Comparison of ENCODE assay signal across 9 cellular contexts in genomic region chr7:29106128-29106988, GRCh38. TPM values are rescaled to one million over a fixed set of nuclear protein-coding genes. Genes with fewer than 3 reads are reported as not detected.
A peak's percentile ranks its signal among the peaks of the same experiment; 100 is the strongest.
DNase-seq lines count a peak whose midpoint lies in the region; ATAC-seq and TF ChIP-seq lines count a peak whose summit lies in the region.
"Had no signal": no experiment of that assay in that cellular context is flagged by ENCODE, and none has a peak within 500 bp of the region (broad histone marks: within the 10 kb centered on the region; RNA-seq: fewer than 3 reads in every experiment).

No MANE protein-coding gene starts in this region.

- no peak overlapping the region for H3K4me2 ChIP-seq in trophoblast cell (ENCODE audit: low read length)

- no peak overlapping the region for H3K27ac ChIP-seq in trophoblast cell (ENCODE audit: low read depth, low read length)

- peak overlapping the region; percentile 51 for H4K8ac ChIP-seq in trophoblast cell (ENCODE audit: low read depth, low read length)

- peak overlapping the region; percentile 65 for H2BK12ac ChIP-seq in trophoblast cell (ENCODE audit: low read length)

- CTCF ChIA-PET in activated CD8-positive, alpha-beta T cell treated with anti-CD3 and anti-CD28 coated beads for 36 hours (lab: Charles Lee), result interaction anchor here (0.6 to 16.3 kb wide), 30 partner anchors 9 to 447 kb away, joined by 3 to 331 read pairs (median 4); partner anchors contain the start of gene TRIL

- H3K36me3 ChIP-seq in trophoblast cell (ENCODE audit: control insufficient read depth in 1 of 2, insufficient read depth in 2 of 2, low read length in 2 of 2), result peaks cover 3 to 6% of the 10 kb centered on the region in 2 experiments

- peak overlapping the region; percentile 16 for H3K18ac ChIP-seq in trophoblast cell (ENCODE audit: low read length)

- H3K14ac ChIP-seq in trophoblast cell (ENCODE audit: low read length), result no peak overlapping the region

- H3K9me3 ChIP-seq in trophoblast cell (ENCODE audit: insufficient read depth, low read depth, low read length), result no peaks in the 10 kb centered on the region

- H3K4me1 Mint-ChIP-seq in activated CD8-positive, alpha-beta T cell treated with anti-CD3 and anti-CD28 coated beads for 36 hours (ENCODE audit: low read depth), result no peaks in the 10 kb centered on the region

- TF ChIP-seq CTCF in activated CD8-positive, alpha-beta T cell treated with anti-CD3 and anti-CD28 coated beads for 36 hours (IDR thresholded peaks at IDR 0.05), result peak; percentile 70

- H2BK5ac ChIP-seq in trophoblast cell (ENCODE audit: low read depth, low read length, poor library complexity), result no peak overlapping the region

- no peak overlapping the region for H4K12ac ChIP-seq in trophoblast cell (ENCODE audit: low read depth, low read length)

- no peak overlapping the region for H2AFZ ChIP-seq in trophoblast cell (ENCODE audit: insufficient read depth, low read length, poor library complexity)

- POLR2A ChIA-PET in activated CD8-positive, alpha-beta T cell treated with anti-CD3 and anti-CD28 coated beads for 36 hours (lab: Charles Lee), result no interaction called here

- H4K91ac ChIP-seq in trophoblast cell (ENCODE audit: low read depth, low read length), result peak overlapping the region; percentile 1

- peaks cover 4% of the 10 kb centered on the region for H3K79me2 ChIP-seq in trophoblast cell (ENCODE audit: control insufficient read depth, insufficient read depth, low read length, poor library complexity)

- H3K36me3 Mint-ChIP-seq in activated CD8-positive, alpha-beta T cell treated with anti-CD3 and anti-CD28 coated beads for 36 hours (ENCODE audit: low read depth), result no peaks in the 10 kb centered on the region
- H3K36me3 Mint-ChIP-seq: CD8-positive, alpha-beta memory T cell had no signal

- H3K23ac ChIP-seq in trophoblast cell (ENCODE audit: low read length), result no peak overlapping the region

- no peak overlapping the region for H3K27ac Mint-ChIP-seq in activated CD8-positive, alpha-beta T cell treated with anti-CD3 and anti-CD28 coated beads for 36 hours
- H3K27ac Mint-ChIP-seq: CD8-positive, alpha-beta memory T cell had no signal

- intact Hi-C loops in activated CD8-positive, alpha-beta T cell treated with anti-CD3 and anti-CD28 coated beads for 36 hours (cut with micrococcal nuclease), result loop anchor here (10.0 kb wide), 1 partner anchor 152 kb away; the partner anchor contains the start of gene TRIL
- intact Hi-C loops in Right ventricle myocardium superior (cut with DNase I), result loop anchor here (5.0 to 10.0 kb wide), 2 partner anchors 152 to 306 kb away; partner anchors contain the start of gene TRIL

- peak overlapping the region; percentile 44 for H2AK5ac ChIP-seq in trophoblast cell (ENCODE audit: low read length)

- DNase-seq in activated CD4-positive, alpha-beta T cell treated with anti-CD3 and anti-CD28 coated beads for 48 hours, result peak; percentile 10
- no peak for DNase-seq in activated CD4-positive, alpha-beta T cell treated with anti-CD3 and anti-CD28 coated beads for 1 hour
- DNase-seq in NCI-H2196 treated with DMSO at 0.1 percent for 48 hours (lab: John Stamatoyannopoulos, UW; ENCODE audit: unreplicated experiment) (peak; percentile 51), Right ventricle myocardium superior (no peak), trophoblast cell (peak; percentile 51 to 86)
- peak; percentile 22 for DNase-seq in activated CD8-positive, alpha-beta T cell treated with anti-CD3 and anti-CD28 coated beads for 36 hours

- WGBS in trophoblast cell (ENCODE audit: extremely low coverage, insufficient coverage, insufficient read length), result no CpG with 5 or more reads among the region's 6 CpGs

- peak overlapping the region; percentile 4 for H3K4ac ChIP-seq in trophoblast cell (ENCODE audit: low read depth, low read length)

- no peak overlapping the region for H3K9ac ChIP-seq in trophoblast cell (ENCODE audit: low read length)

- H2BK120ac ChIP-seq in trophoblast cell (ENCODE audit: insufficient read depth, low read length, poor library complexity), result no peak overlapping the region

- H3K9me3 Mint-ChIP-seq in activated CD8-positive, alpha-beta T cell treated with anti-CD3 and anti-CD28 coated beads for 36 hours, result no peaks in the 10 kb centered on the region
- H3K9me3 Mint-ChIP-seq: CD8-positive, alpha-beta memory T cell had no signal

- no peaks in the 10 kb centered on the region for H3K27me3 ChIP-seq in trophoblast cell (ENCODE audit: insufficient read depth, low read length)

- ATAC-seq in HG02678 (IDR thresholded peaks at IDR 0.05; ENCODE audit: unreplicated experiment) (peak; percentile 64), Right ventricle myocardium superior (ENCODE audit: poor library complexity) (peak; percentile 83), HG03457 (IDR thresholded peaks at IDR 0.05; ENCODE audit: unreplicated experiment) (no peak)
- ATAC-seq in activated CD8-positive, alpha-beta T cell treated with anti-CD3 and anti-CD28 coated beads for 36 hours, result peak; percentile 82

- H3K79me1 ChIP-seq in trophoblast cell (ENCODE audit: low read length), result peaks cover 15% of the 10 kb centered on the region

- H3K27me3 Mint-ChIP-seq in activated CD8-positive, alpha-beta T cell treated with anti-CD3 and anti-CD28 coated beads for 36 hours, result peaks cover 2% of the 10 kb centered on the region

- peaks cover 15 to 18% of the 10 kb centered on the region in 2 experiments for H3K4me1 ChIP-seq in trophoblast cell (ENCODE audit: control insufficient read depth in 1 of 2, insufficient read depth in 2 of 2, low read length in 2 of 2)

- no peak overlapping the region for H3K4me3 ChIP-seq in trophoblast cell (ENCODE audit: low read depth, low read length)

- no peak overlapping the region for H3K4me3 Mint-ChIP-seq in activated CD8-positive, alpha-beta T cell treated with anti-CD3 and anti-CD28 coated beads for 36 hours
- H3K4me3 Mint-ChIP-seq: CD8-positive, alpha-beta memory T cell had no signal

RNA-seq across cellular contexts. Expression of gene CPVL, which starts 40.0 kb away (rescaled TPM):
- not detected for total RNA-seq in activated CD8-positive, alpha-beta T cell treated with anti-CD3 and anti-CD28 coated beads for 36 hours
- 37.5 TPM for total RNA-seq in Right ventricle myocardium superior
- polyA plus RNA-seq in trophoblast cell (2013), result 184 and 205 TPM in 2 replicates
- polyA plus RNA-seq: CD8-positive, alpha-beta memory T cell had no signal

Comparison
In these comparisons a context has a peak if more than half of its experiments do, and no peak if none do; other contexts are left out.
1. DNase-seq: peak in activated CD4-positive, alpha-beta T cell treated with anti-CD3 and anti-CD28 coated beads for 48 hours (single experiment), NCI-H2196 treated with DMSO at 0.1 percent for 48 hours (single experiment), activated CD8-positive, alpha-beta T cell treated with anti-CD3 and anti-CD28 coated beads for 36 hours (single experiment) and trophoblast cell (2 of 2); none in activated CD4-positive, alpha-beta T cell treated with anti-CD3 and anti-CD28 coated beads for 1 hour (single experiment) and Right ventricle myocardium superior (single experiment).
2. RNA of gene CPVL, which starts 40.0 kb away (total RNA-seq): 37.5 TPM in Right ventricle myocardium superior (single experiment); not detected in activated CD8-positive, alpha-beta T cell treated with anti-CD3 and anti-CD28 coated beads for 36 hours; every median in the first group is over 10 times any median in the second.